26 cellular contexts compared by ENCODE assay signal in genomic region chr20:15918631-15919030, GRCh38.
"Had no signal": no experiment of that assay in that cellular context is flagged by ENCODE, and none has a peak within 500 bp of the region (broad histone marks: within the 10 kb centered on the region; RNA-seq: fewer than 3 reads in every experiment).

No MANE protein-coding gene starts in this region.

- H3K27ac ChIP-seq: breast epithelium, foreskin keratinocyte, heart right ventricle, left ventricle myocardium inferior, skin epidermis, thoracic aorta, uterus had no signal

- H3K4me1 Mint-ChIP-seq: activated naive CD4-positive, alpha-beta T cell treated with anti-CD3 and anti-CD28 coated beads, Interleukin-2, amount 50 U/mL, for 24 hours; activated T-helper 17 cell treated with anti-CD3 and anti-CD28 coated beads, Interleukin-2, amount 50 U/mL, for 72 hours; natural killer cell had no signal

- H3K27me3 Mint-ChIP-seq: activated CD8-positive, alpha-beta T cell treated with anti-CD3 and anti-CD28 coated beads for 36 hours; activated T-helper 17 cell treated with anti-CD3 and anti-CD28 coated beads, Interleukin-2, amount 50 U/mL, for 72 hours; stimulated activated naive CD8-positive, alpha-beta T cell treated with anti-CD3 and anti-CD28 coated beads, Interleukin-15, Interleukin-2, amounts not matched to agents 100 ng/mL and 50 ng/mL, for 24 hours had no signal

- H3K4me3 ChIP-seq: breast epithelium, heart right ventricle, left ventricle myocardium inferior, skin epidermis, thoracic aorta, uterus had no signal

- H3K9me3 Mint-ChIP-seq: activated naive CD4-positive, alpha-beta T cell treated with anti-CD3 and anti-CD28 coated beads, Interleukin-2, amount 50 U/mL, for 24 hours; activated naive CD8-positive, alpha-beta T cell treated with anti-CD3 and anti-CD28 coated beads, Interleukin-2, amount 50 U/mL, for 24 hours; endodermal cell; natural killer cell had no signal

- H3K9me3 ChIP-seq: breast epithelium, heart right ventricle, left ventricle myocardium inferior, thoracic aorta, uterus had no signal

- H3K27ac Mint-ChIP-seq: activated CD8-positive, alpha-beta T cell treated with anti-CD3 and anti-CD28 coated beads for 36 hours; activated naive CD4-positive, alpha-beta T cell treated with anti-CD3 and anti-CD28 coated beads, Interleukin-2, amount 50 U/mL, for 24 hours; activated naive CD8-positive, alpha-beta T cell treated with anti-CD3 and anti-CD28 coated beads, Interleukin-2, amount 50 U/mL, for 24 hours; activated T-helper 17 cell treated with anti-CD3 and anti-CD28 coated beads, Interleukin-2, amount 50 U/mL, for 72 hours; dendritic cell treated with granulocyte-macrophage colony-stimulating factor and Interleukin-4, amounts not matched to agents 40 ng/mL and 50 ng/mL, for 4 days; endodermal cell; natural killer cell; progenitor cell of endocrine pancreas; stimulated activated naive CD8-positive, alpha-beta T cell treated with anti-CD3 and anti-CD28 coated beads, Interleukin-15, Interleukin-2, amounts not matched to agents 100 ng/mL and 50 ng/mL, for 24 hours; type B pancreatic cell had no signal

- DNase-seq: activated CD4-positive, alpha-beta T cell treated with anti-CD3 and anti-CD28 coated beads, Interleukin-2, amount 50 U/mL, for 1 hour; activated CD8-positive, alpha-beta T cell treated with anti-CD3 and anti-CD28 coated beads for 36 hours; activated naive CD8-positive, alpha-beta T cell treated with anti-CD3 and anti-CD28 coated beads, Interleukin-2, amount 50 U/mL, for 24 hours; activated T-cell treated with anti-CD3 and anti-CD28 coated beads, Interleukin-2, amount 50 U/mL, for 4 hours; central memory CD4-positive, alpha-beta T cell; endodermal cell; foreskin keratinocyte; heart right ventricle; left ventricle myocardium inferior; midbrain; natural killer cell; stimulated activated CD4-positive, alpha-beta T cell treated with anti-CD3 and anti-CD28 coated beads, Interleukin-12 subunit alpha, Interleukin-12 subunit beta, amount 100 ng/mL, for 4 hours; stimulated activated CD4-positive, alpha-beta T cell treated with anti-CD3 and anti-CD28 coated beads, Interleukin-4, amount 100 ng/mL, for 1 hour; T-helper 2 cell; uterus had no signal

- H3K36me3 Mint-ChIP-seq: activated naive CD4-positive, alpha-beta T cell treated with anti-CD3 and anti-CD28 coated beads, Interleukin-2, amount 50 U/mL, for 24 hours; natural killer cell; type B pancreatic cell had no signal

- ATAC-seq: activated CD8-positive, alpha-beta T cell treated with anti-CD3 and anti-CD28 coated beads for 36 hours; activated naive CD8-positive, alpha-beta T cell treated with anti-CD3 and anti-CD28 coated beads, Interleukin-2, amount 50 U/mL, for 24 hours; activated T-cell treated with anti-CD3 and anti-CD28 coated beads, Interleukin-2, amount 50 U/mL, for 4 hours; activated T-helper 17 cell treated with anti-CD3 and anti-CD28 coated beads, Interleukin-2, amount 50 U/mL, for 72 hours; esophagus mucosa; foreskin keratinocyte; heart right ventricle; natural killer cell; sciatic nerve had no signal

- H3K4me1 ChIP-seq: breast epithelium, foreskin keratinocyte, heart right ventricle, left ventricle myocardium inferior, uterus had no signal

- H3K27me3 ChIP-seq: breast epithelium, foreskin keratinocyte, uterus had no signal

- H3K4me3 Mint-ChIP-seq: activated CD8-positive, alpha-beta T cell treated with anti-CD3 and anti-CD28 coated beads for 36 hours; activated naive CD4-positive, alpha-beta T cell treated with anti-CD3 and anti-CD28 coated beads, Interleukin-2, amount 50 U/mL, for 24 hours; activated naive CD8-positive, alpha-beta T cell treated with anti-CD3 and anti-CD28 coated beads, Interleukin-2, amount 50 U/mL, for 24 hours; activated T-cell treated with anti-CD3 and anti-CD28 coated beads, Interleukin-2, amount 50 U/mL, for 4 hours; activated T-helper 17 cell treated with anti-CD3 and anti-CD28 coated beads, Interleukin-2, amount 50 U/mL, for 72 hours; dendritic cell treated with granulocyte-macrophage colony-stimulating factor and Interleukin-4, amounts not matched to agents 40 ng/mL and 50 ng/mL, for 4 days; endodermal cell; natural killer cell; stimulated activated naive CD8-positive, alpha-beta T cell treated with anti-CD3 and anti-CD28 coated beads, Interleukin-15, Interleukin-2, amounts not matched to agents 100 ng/mL and 50 ng/mL, for 24 hours; type B pancreatic cell had no signal

- H3K36me3 ChIP-seq: breast epithelium, heart right ventricle, left ventricle myocardium inferior, thoracic aorta, uterus had no signal
